ENCODE assay signal across 8 cellular contexts in the genomic region with DNA sequence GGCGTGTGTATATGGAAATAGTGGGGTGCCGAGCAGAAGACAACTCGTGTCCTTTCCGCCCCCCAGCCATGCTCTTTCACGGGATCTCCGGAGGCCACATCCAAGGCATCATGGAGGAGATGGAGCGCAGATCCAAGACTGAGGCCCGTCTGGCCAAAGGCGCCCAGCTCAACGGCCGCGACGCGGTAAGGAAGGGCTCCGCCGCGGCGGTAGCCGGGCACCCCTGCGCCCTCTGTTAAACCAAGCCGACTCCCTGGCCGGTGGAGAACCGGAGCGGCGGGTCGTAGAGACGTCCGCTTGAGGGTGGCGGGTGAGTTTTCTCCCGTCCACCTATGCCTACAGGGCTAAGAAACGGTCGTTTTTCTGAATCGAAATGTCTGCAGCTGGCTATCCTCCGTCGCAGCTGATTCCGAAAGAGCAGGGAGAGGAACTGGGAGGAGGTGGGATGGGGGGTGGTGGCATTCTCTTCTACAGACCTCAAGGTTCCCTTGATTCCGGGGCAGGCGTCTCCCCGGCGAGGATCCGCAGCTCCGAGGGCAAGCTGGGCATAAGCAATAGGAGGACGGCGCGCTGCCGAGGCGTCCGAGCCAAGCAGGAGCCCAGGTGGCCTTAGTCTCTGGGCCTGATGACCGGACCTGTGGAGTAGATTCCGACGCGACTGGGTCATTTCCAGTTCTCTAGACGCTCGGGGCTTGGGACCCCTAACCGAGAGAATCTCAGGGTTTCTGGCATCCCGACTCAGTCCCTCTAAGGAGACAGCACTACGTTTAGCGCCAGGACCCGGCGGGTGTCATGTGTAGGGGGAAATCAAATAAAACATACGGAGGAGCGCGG. TPM values are rescaled to one million over a fixed set of nuclear protein-coding genes. Genes with fewer than 3 reads are reported as not detected.
A peak's percentile ranks its signal among the peaks of the same experiment; 100 is the strongest.
DNase-seq lines count a peak whose midpoint lies in the region; ATAC-seq, FAIRE-seq and TF ChIP-seq lines count a peak whose summit lies in the region.

No MANE protein-coding gene starts in this region.

- H3K27ac ChIP-seq in PC-3 (ENCODE audit: low read length) = no peak overlapping the region
- H3K27ac ChIP-seq in small intestine (ENCODE audit: low read depth in 1 of 2, low read length in 1 of 2) = no peak overlapping the region

- no peaks in the 10 kb centered on the region for H3K79me2 ChIP-seq in PC-3 (ENCODE audit: low read length)

- peak overlapping the region; percentile 74 for H3K4me3 Mint-ChIP-seq in nephron progenitor cell

- POLR2A ChIA-PET in PC-3 (lab: Charles Lee; ENCODE audit: unreplicated experiment) = interaction anchor here (0.5 kb wide), 1 partner anchor 16 kb away, joined by 4 read pairs; a partner anchor contains a TSS

- peaks cover 100% of the 10 kb centered on the region for H3K27me3 Mint-ChIP-seq in nephron progenitor cell (ENCODE audit: low read depth, poor library complexity)

- TF ChIP-seq CTCF in PC-3 (conservative IDR thresholded peaks at IDR 0.05; ENCODE audit: low read depth, low read length) = no peak
- TF ChIP-seq CTCF in nephron progenitor cell (IDR thresholded peaks at IDR 0.05) = no peak

- H3K27me3 ChIP-seq in PC-3 (ENCODE audit: low read length) = no peaks in the 10 kb centered on the region
- peaks cover 6 to 80% of the 10 kb centered on the region in 2 donors for H3K27me3 ChIP-seq in small intestine (ENCODE audit: control insufficient read depth in 2 of 2, insufficient read depth in 2 of 2, low read length in 2 of 2)

- DNase-seq in EH (ENCODE audit: low read depth) (peak; percentile 55), PC-3 (no peak), ecto neural progenitor cell (ENCODE audit: low spot score) (peak; percentile 68), nephron progenitor cell (peak; percentile 42), small intestine (no peak), anterior cingulate cortex (lab: John Stamatoyannopoulos, UW) (no peak), NCI-H774 (lab: John Stamatoyannopoulos, UW) (no peak)

- peak overlapping the region; percentile 95 for H3K4me2 ChIP-seq in PC-3 (ENCODE audit: low read length)

- no peaks in the 10 kb centered on the region for H4K20me1 ChIP-seq in PC-3 (ENCODE audit: low read length)

- CTCF ChIA-PET in PC-3 (lab: Charles Lee) = no interaction called here

- no peak overlapping the region for H3K9ac ChIP-seq in PC-3 (ENCODE audit: low read length)

- H3K36me3 ChIP-seq in PC-3 (ENCODE audit: low read depth, low read length) = no peaks in the 10 kb centered on the region
- H3K36me3 ChIP-seq in small intestine (ENCODE audit: control insufficient read depth in 2 of 2, insufficient read depth in 2 of 2, low read length in 2 of 2) = no peaks in the 10 kb centered on the region

- no peaks in the 10 kb centered on the region for H3K9me3 ChIP-seq in PC-3 (ENCODE audit: low read length)
- no peaks in the 10 kb centered on the region for H3K9me3 ChIP-seq in small intestine (ENCODE audit: control insufficient read depth, low read depth)

- H3F3A ChIP-seq in PC-3 (ENCODE audit: low read length, unreplicated experiment) = no peaks in the 10 kb centered on the region

- intact Hi-C loops in PC-3 (cut with micrococcal nuclease) = loop anchor here (2.0 to 10.0 kb wide), 4 partner anchors 49 to 767 kb away; a partner anchor contains a TSS

- 2 to 3% (median 3%) methylated on average over 58 to 63 of the region's 63 CpGs for WGBS in small intestine, 3 donors

- no TSS peak for BruUV-seq in PC-3 (replicated peaks; lab: Mats Ljungman, UMichigan)

- peaks cover 60% of the 10 kb centered on the region for H3K4me1 Mint-ChIP-seq in nephron progenitor cell

- H3K9me3 Mint-ChIP-seq in nephron progenitor cell = peaks cover 3% of the 10 kb centered on the region

- no peak for FAIRE-seq in small intestine (lab: Jason Lieb, UNC)

- H3K4me1 ChIP-seq in PC-3 (ENCODE audit: insufficient read depth, low read length) (peaks cover 4% of the 10 kb centered on the region; the same call in 1 of the 2 replicates), small intestine (ENCODE audit: control insufficient read depth in 2 of 2, insufficient read depth in 1 of 2, low read depth in 1 of 2, low read length in 1 of 2) (peaks cover 3 to 15% of the 10 kb centered on the region in 2 donors)

- peak overlapping the region; percentile 81 for H3K4me3 ChIP-seq in PC-3 (ENCODE audit: low read length)
- peak overlapping the region in 1 of 2 donors; percentile 27 for H3K4me3 ChIP-seq in small intestine (ENCODE audit: low read depth in 1 of 2, low read length in 2 of 2)

- H2AFZ ChIP-seq in PC-3 (ENCODE audit: low read length) = peak overlapping the region; percentile 99

- no peaks in the 10 kb centered on the region for H3K36me3 Mint-ChIP-seq in nephron progenitor cell (ENCODE audit: low read depth)

- no peak for ATAC-seq in PC-3
- no peak for ATAC-seq in HG03097 (IDR thresholded peaks at IDR 0.05; ENCODE audit: low FRiP score, unreplicated experiment)

- no peak overlapping the region for H3K27ac Mint-ChIP-seq in nephron progenitor cell

- no peaks in the 10 kb centered on the region for H3K9me2 ChIP-seq in PC-3 (replicated peaks; ENCODE audit: low read length)

RNA-seq across cellular contexts. Expression of a gene that starts 0.9 kb away (rescaled TPM):
- 0.12 and 0.80 TPM in 2 replicates for total RNA-seq in PC-3 (2014; rRNA removed)
- polyA plus RNA-seq in small intestine = under 1 TPM in 1 of 3 donors, not detected in 2; 0.09 TPM

RNA-seq across cellular contexts. Expression of a gene that starts 15.6 kb away (rescaled TPM):
- 4.3 and 10.4 TPM in 2 replicates for total RNA-seq in PC-3 (2014; rRNA removed)
- polyA plus RNA-seq in small intestine = 10 to 100 TPM in 1 of 3 donors, 1 to 10 TPM in 2; 8.6 to 16.8 (median 8.6) TPM

Comparison
In these comparisons a context has a peak if more than half of its experiments do, and no peak if none do; other contexts are left out.
1. DNase-seq: peak in EH (single experiment), ecto neural progenitor cell (single experiment) and nephron progenitor cell (single experiment); none in PC-3 (single experiment), small intestine (single experiment), anterior cingulate cortex (0 of 58) and NCI-H774 (single experiment).